Comparison of ENCODE assay signal across 8 cellular contexts in genomic region chr4:18075823-18076433, GRCh38. TPM values are rescaled to one million over a fixed set of nuclear protein-coding genes. Genes with fewer than 3 reads are reported as not detected.
DNase-seq lines count a peak whose midpoint lies in the region; ATAC-seq and TF ChIP-seq lines count a peak whose summit lies in the region.

No MANE protein-coding gene starts in this region.

- ATAC-seq in left cardiac atrium (peak; percentile 30 to 63), HG02642 (IDR thresholded peaks at IDR 0.05; ENCODE audit: poor library complexity, unreplicated experiment) (no peak)

- H3K27me3 ChIP-seq in WERI-Rb-1 (ENCODE audit: insufficient read depth, low read depth, severe bottlenecking) = no peaks in the 10 kb centered on the region

- TF ChIP-seq CTCF in WERI-Rb-1 (IDR thresholded peaks at IDR 0.05; ENCODE audit: low read depth, low read length) = peak; percentile 71

- intact Hi-C loops in left cardiac atrium (cut with DNase I) = no loop called here

- H3K9me3 ChIP-seq in WERI-Rb-1 (ENCODE audit: severe bottlenecking) = peaks cover 5% of the 10 kb centered on the region

- DNase-seq in stimulated activated naive CD4-positive, alpha-beta T cell (lab: John Stamatoyannopoulos, UW) = peak in 5 of 6 experiments; percentile 1 to 37 (median 26)
- DNase-seq in stimulated activated naive CD4-positive, alpha-beta T cell treated with Interleukin-2 at 50 U/mL for 16 hours (lab: John Stamatoyannopoulos, UW) = no peak
- peak; percentile 82 for DNase-seq in KBM-7
- DNase-seq in WERI-Rb-1 = peak; percentile 63
- peak; percentile 51 for DNase-seq in left cardiac atrium
- peak; percentile 3 to 26 (median 8) for DNase-seq in stimulated activated CD4-positive, alpha-beta T cell treated with anti-CD3 and anti-CD28 coated beads, TNF-alpha, amount 100 ng/mL, for 24 hours (ENCODE audit: low read depth in 3 of 3)
- DNase-seq in kidney glomerular epithelial cell (lab: John Stamatoyannopoulos, UW) = no peak

- in situ Hi-C loops in KBM-7 (cut with MboI; ENCODE audit: low pct_unique_long_range_greater_than_20kb, low sequenced_read_pairs) = no loop called here

- no peak overlapping the region for H3K27ac ChIP-seq in WERI-Rb-1

- H3K4me3 ChIP-seq in WERI-Rb-1 (ENCODE audit: low read depth, low read length) = no peak overlapping the region

- no peaks in the 10 kb centered on the region for H3K36me3 ChIP-seq in WERI-Rb-1

RNA-seq across cellular contexts. Expression of gene LCORL, which starts 54.4 kb away (rescaled TPM):
- total RNA-seq in left cardiac atrium = 1 to 10 TPM; 7.5 to 8.1 TPM

Comparison
In these comparisons a context has a peak if more than half of its experiments do, and no peak if none do; other contexts are left out.
1. DNase-seq: peak in stimulated activated naive CD4-positive, alpha-beta T cell (5 of 6), KBM-7 (single experiment), WERI-Rb-1 (single experiment), left cardiac atrium (single experiment) and stimulated activated CD4-positive, alpha-beta T cell treated with anti-CD3 and anti-CD28 coated beads, TNF-alpha, amount 100 ng/mL, for 24 hours (3 of 3); none in stimulated activated naive CD4-positive, alpha-beta T cell treated with Interleukin-2 at 50 U/mL for 16 hours (single experiment) and kidney glomerular epithelial cell (single experiment).